Comparison of ENCODE assay signal across 12 cellular contexts in genomic region chr21:14677023-14677422, GRCh38.
A peak's percentile ranks its signal among the peaks of the same experiment; 100 is the strongest.
DNase-seq lines count a peak whose midpoint lies in the region; ATAC-seq and TF ChIP-seq lines count a peak whose summit lies in the region.
"Had no signal": no experiment of that assay in that cellular context is flagged by ENCODE, and none has a peak within 500 bp of the region (broad histone marks: within the 10 kb centered on the region; RNA-seq: fewer than 3 reads in every experiment).

No MANE protein-coding gene starts in this region.

- H3K27me3 Mint-ChIP-seq in activated naive CD4-positive, alpha-beta T cell treated with anti-CD3 and anti-CD28 coated beads, Interleukin-2, amount 50 U/mL, for 24 hours = no peaks in the 10 kb centered on the region
- H3K27me3 Mint-ChIP-seq in T-cell = no peaks in the 10 kb centered on the region

- no peak overlapping the region for H3K4me3 ChIP-seq in transverse colon
- H3K4me3 ChIP-seq: HAP-1, smooth muscle cell had no signal

- intact Hi-C loops in transverse colon (cut with DNase I; ENCODE audit: low total_unique reads) = no loop called here
- intact Hi-C loops in sciatic nerve (cut with DNase I) = no loop called here

- no peak for DNase-seq in activated naive CD4-positive, alpha-beta T cell treated with anti-CD3 and anti-CD28 coated beads, Interleukin-2, amount 50 U/mL, for 16 hours
- no peak for DNase-seq in T-cell
- peak; percentile 10 for DNase-seq in dermis blood vessel endothelial cell
- no peak for DNase-seq in transverse colon
- DNase-seq in sciatic nerve (ENCODE audit: low spot score) = no peak
- DNase-seq in NCI-H345 treated with DMSO at 0.1 percent for 48 hours (lab: John Stamatoyannopoulos, UW; ENCODE audit: unreplicated experiment) = no peak
- DNase-seq: NCI-H146, NCI-H524 treated with DMSO at 0.1 percent for 48 hours had no signal

- H3K4me1 ChIP-seq in transverse colon = peaks cover 4 to 42% (median 26%) of the 10 kb centered on the region in 4 donors
- H3K4me1 ChIP-seq: HAP-1 had no signal

- no peak for TF ChIP-seq EP300 in transverse colon (IDR thresholded peaks at IDR 0.05; ENCODE audit: low read depth)

- no peaks in the 10 kb centered on the region for H3K36me3 Mint-ChIP-seq in activated naive CD4-positive, alpha-beta T cell treated with anti-CD3 and anti-CD28 coated beads, Interleukin-2, amount 50 U/mL, for 24 hours
- peaks cover 2% of the 10 kb centered on the region for H3K36me3 Mint-ChIP-seq in T-cell

- H3K27ac Mint-ChIP-seq in activated naive CD4-positive, alpha-beta T cell treated with anti-CD3 and anti-CD28 coated beads, Interleukin-2, amount 50 U/mL, for 24 hours = peak overlapping the region; percentile 92
- H3K27ac Mint-ChIP-seq in T-cell = peak overlapping the region; percentile 98 to 100

- POLR2A ChIA-PET in T-cell (lab: Charles Lee) = interaction anchor here in 1 of 2 donors (0.6 to 2.1 kb wide), 3 partner anchors 33 to 294 kb away, joined by 3 to 6 read pairs (median 4); no protein-coding TSS in a partner anchor

- in situ Hi-C loops in transverse colon (cut with MboI; ENCODE audit: low pct_ligation_motif_present in 1 of 4, low pct_unique_long_range_greater_than_20kb in 1 of 4, low sequenced_read_pairs in 3 of 4) = no loop called here

- peaks cover 64% of the 10 kb centered on the region for H3K4me1 Mint-ChIP-seq in activated naive CD4-positive, alpha-beta T cell treated with anti-CD3 and anti-CD28 coated beads, Interleukin-2, amount 50 U/mL, for 24 hours
- H3K4me1 Mint-ChIP-seq in T-cell = peaks cover 49 to 58% (median 56%) of the 10 kb centered on the region in 3 donors

- H3K4me3 Mint-ChIP-seq in activated naive CD4-positive, alpha-beta T cell treated with anti-CD3 and anti-CD28 coated beads, Interleukin-2, amount 50 U/mL, for 24 hours = peak overlapping the region; percentile 8
- peak overlapping the region; percentile 1 to 76 (median 9) for H3K4me3 Mint-ChIP-seq in T-cell

- no peak for TF ChIP-seq CTCF in transverse colon (IDR thresholded peaks at IDR 0.05)

- no peaks in the 10 kb centered on the region for H3K27me3 ChIP-seq in transverse colon

- peaks cover 5% of the 10 kb centered on the region for H3K9me3 Mint-ChIP-seq in activated naive CD4-positive, alpha-beta T cell treated with anti-CD3 and anti-CD28 coated beads, Interleukin-2, amount 50 U/mL, for 24 hours
- peaks cover 0 to 7% (median 0%) of the 10 kb centered on the region in 3 donors for H3K9me3 Mint-ChIP-seq in T-cell

- no peaks in the 10 kb centered on the region for H3K36me3 ChIP-seq in transverse colon
- H3K36me3 ChIP-seq: HAP-1 had no signal

- peak overlapping the region; percentile 7 to 66 (median 53) for H3K27ac ChIP-seq in transverse colon

- CTCF ChIA-PET in T-cell (lab: Charles Lee) = interaction anchor here (0.6 to 1.6 kb wide), 4 partner anchors 10 to 66 kb away, joined by 3 to 7 read pairs (median 4); no protein-coding TSS in a partner anchor

- no peak for TF ChIP-seq POLR2A in transverse colon (IDR thresholded peaks at IDR 0.05)

- no peaks in the 10 kb centered on the region for H3K9me3 ChIP-seq in transverse colon

- ATAC-seq in T-cell (replicated peaks in 1 of 4) (no peak), sciatic nerve (no peak), HG03097 (IDR thresholded peaks at IDR 0.05; ENCODE audit: low FRiP score, unreplicated experiment) (no peak)
